16 cellular contexts compared by ENCODE assay signal in genomic region chr10:80173441-80173840, GRCh38. TPM values are rescaled to one million over a fixed set of nuclear protein-coding genes. Genes with fewer than 3 reads are reported as not detected.
A peak's percentile ranks its signal among the peaks of the same experiment; 100 is the strongest.
DNase-seq lines count a peak whose midpoint lies in the region; ATAC-seq, FAIRE-seq and TF ChIP-seq lines count a peak whose summit lies in the region.
"Had no signal": no experiment of that assay in that cellular context is flagged by ENCODE, and none has a peak within 500 bp of the region (broad histone marks: within the 10 kb centered on the region; RNA-seq: fewer than 3 reads in every experiment).

No MANE protein-coding gene starts in this region.

- POLR2A ChIA-PET in CD8-positive, alpha-beta T cell (lab: Charles Lee): no interaction called here

- intact Hi-C loops in CD8-positive, alpha-beta T cell (cut with DNase I, micrococcal nuclease): no loop called here

- peaks cover 45% of the 10 kb centered on the region for H3K4me1 Mint-ChIP-seq in CD8-positive, alpha-beta T cell (ENCODE audit: low read depth)
- H3K4me1 Mint-ChIP-seq in glutamatergic neuron (ENCODE audit: low read depth, unreplicated experiment): peaks cover 3% of the 10 kb centered on the region

- no peak overlapping the region for H2AFZ ChIP-seq in keratinocyte (ENCODE audit: control insufficient read depth, low read length)

- no peaks in the 10 kb centered on the region for H3K27me3 Mint-ChIP-seq in CD8-positive, alpha-beta T cell (ENCODE audit: low read depth)
- peaks cover 6% of the 10 kb centered on the region for H3K27me3 Mint-ChIP-seq in glutamatergic neuron (ENCODE audit: unreplicated experiment)
- H3K27me3 Mint-ChIP-seq: natural killer cell treated with Interleukin-12 subunit alpha and Interleukin-12 subunit beta and Interleukin-15 and Interleukin-18, amount 100 ng/mL, for 72 hours; T-cell had no signal

- CTCF ChIA-PET in CD8-positive, alpha-beta T cell (lab: Charles Lee): interaction anchor here (1.1 to 1.5 kb wide), 3 partner anchors 16 to 30 kb away, joined by 3 to 5 read pairs (median 3); no protein-coding TSS in a partner anchor

- peak overlapping the region; percentile 60 for H3K27ac Mint-ChIP-seq in CD8-positive, alpha-beta T cell
- H3K27ac Mint-ChIP-seq in glutamatergic neuron (ENCODE audit: unreplicated experiment): no peak overlapping the region
- H3K27ac Mint-ChIP-seq: natural killer cell treated with Interleukin-12 subunit alpha and Interleukin-12 subunit beta and Interleukin-15 and Interleukin-18, amount 100 ng/mL, for 72 hours had no signal

- dilution Hi-C loops in keratinocyte (cut with MboI; ENCODE audit: extremely low pct_ligation_motif_present, low sequenced_read_pairs): no loop called here

- H3K4me3 ChIP-seq in CD8-positive, alpha-beta T cell (ENCODE audit: low read depth, low read length): no peak overlapping the region
- H3K4me3 ChIP-seq in keratinocyte (ENCODE audit: control insufficient read depth in 2 of 3, extremely low read depth in 1 of 3, insufficient read depth in 2 of 3, low read depth in 1 of 3, low read length in 3 of 3): no peak overlapping the region
- no peak overlapping the region for H3K4me3 ChIP-seq in WERI-Rb-1 (ENCODE audit: low read depth, low read length)
- H3K4me3 ChIP-seq: BLaER1 had no signal

- no peaks in the 10 kb centered on the region for H3K27me3 ChIP-seq in CD8-positive, alpha-beta T cell (ENCODE audit: insufficient read depth, low read length)
- H3K27me3 ChIP-seq in keratinocyte (ENCODE audit: control insufficient read depth, extremely low read depth, insufficient read depth, low read length) (no peaks in the 10 kb centered on the region), WERI-Rb-1 (ENCODE audit: insufficient read depth, low read depth, severe bottlenecking) (no peaks in the 10 kb centered on the region)
- H3K27me3 ChIP-seq: BLaER1 had no signal

- H3K27ac ChIP-seq in CD8-positive, alpha-beta T cell (ENCODE audit: low read depth, low read length): no peak overlapping the region
- no peak overlapping the region for H3K27ac ChIP-seq in keratinocyte (ENCODE audit: control insufficient read depth, insufficient read depth, low read length)
- no peak overlapping the region for H3K27ac ChIP-seq in WERI-Rb-1
- H3K27ac ChIP-seq: BLaER1 had no signal

- no peak overlapping the region for H3K4me3 Mint-ChIP-seq in CD8-positive, alpha-beta T cell
- H3K4me3 Mint-ChIP-seq in glutamatergic neuron (ENCODE audit: unreplicated experiment): no peak overlapping the region
- H3K4me3 Mint-ChIP-seq: natural killer cell treated with Interleukin-12 subunit alpha and Interleukin-12 subunit beta and Interleukin-15 and Interleukin-18, amount 100 ng/mL, for 72 hours; T-cell had no signal

- H3K4me1 ChIP-seq in CD8-positive, alpha-beta T cell (ENCODE audit: insufficient read depth, low read length): peaks cover 15% of the 10 kb centered on the region
- H3K4me1 ChIP-seq in keratinocyte (ENCODE audit: control insufficient read depth, extremely low read depth, insufficient read depth, low read length): peaks cover 22% of the 10 kb centered on the region

- H4K20me1 ChIP-seq in keratinocyte (ENCODE audit: control insufficient read depth, extremely low read depth, insufficient read depth, low read length): peaks cover 6% of the 10 kb centered on the region

- no peak overlapping the region for H3K9ac ChIP-seq in keratinocyte (ENCODE audit: control insufficient read depth, extremely low read depth, insufficient read depth, low read length)
- H3K9ac ChIP-seq: BLaER1 had no signal

- no peaks in the 10 kb centered on the region for H3K9me1 ChIP-seq in keratinocyte (ENCODE audit: control insufficient read depth, extremely low read depth, insufficient read depth, low read length)

- no peaks in the 10 kb centered on the region for H3K9me3 Mint-ChIP-seq in CD8-positive, alpha-beta T cell
- peaks cover 13% of the 10 kb centered on the region for H3K9me3 Mint-ChIP-seq in glutamatergic neuron (ENCODE audit: unreplicated experiment)
- H3K9me3 Mint-ChIP-seq: natural killer cell treated with Interleukin-12 subunit alpha and Interleukin-12 subunit beta and Interleukin-15 and Interleukin-18, amount 100 ng/mL, for 72 hours; T-cell had no signal

- no peak for DNase-seq in CD8-positive, alpha-beta T cell
- peak; percentile 33 for DNase-seq in DMS79 (lab: John Stamatoyannopoulos, UW)
- peak; percentile 72 for DNase-seq in NCI-H345 treated with DMSO at 0.1 percent for 48 hours (lab: John Stamatoyannopoulos, UW; ENCODE audit: unreplicated experiment)
- DNase-seq in keratinocyte (ENCODE audit: low read depth, low spot score): no peak
- no peak for DNase-seq in WERI-Rb-1
- no peak for DNase-seq in glutamatergic neuron
- no peak for DNase-seq in AG08395 (ENCODE audit: low spot score)
- DNase-seq: activated CD4-positive, CD25-positive, alpha-beta regulatory T cell treated with anti-CD3 and anti-CD28 coated beads, Interleukin-2, amount 50 U/mL, for 72 hours; GDM1; NCI-H1048; retina; T-cell had no signal

- peaks cover 58% of the 10 kb centered on the region for H3K36me3 Mint-ChIP-seq in CD8-positive, alpha-beta T cell
- no peaks in the 10 kb centered on the region for H3K36me3 Mint-ChIP-seq in glutamatergic neuron (ENCODE audit: unreplicated experiment)
- H3K36me3 Mint-ChIP-seq: natural killer cell treated with Interleukin-12 subunit alpha and Interleukin-12 subunit beta and Interleukin-15 and Interleukin-18, amount 100 ng/mL, for 72 hours had no signal

- peak; percentile 63 for FAIRE-seq in keratinocyte (lab: Jason Lieb, UNC)

- no peak for TF ChIP-seq CTCF in CD8-positive, alpha-beta T cell (IDR thresholded peaks at IDR 0.05)
- TF ChIP-seq CTCF in keratinocyte (optimal IDR thresholded peaks at IDR 0.05 in 1 of 3, IDR thresholded peaks at IDR 0.05 in 1 of 3, conservative IDR thresholded peaks at IDR 0.05 in 1 of 3; ENCODE audit: extremely low read depth in 1 of 3, insufficient read depth in 2 of 3, low read length in 3 of 3) (no peak), WERI-Rb-1 (IDR thresholded peaks at IDR 0.05; ENCODE audit: low read depth, low read length) (no peak), glutamatergic neuron (IDR thresholded peaks at IDR 0.05; ENCODE audit: partially characterized antibody, unreplicated experiment) (no peak)

- H3K4me2 ChIP-seq in keratinocyte (ENCODE audit: control insufficient read depth, extremely low read depth, insufficient read depth, low read depth, low read length): no peak overlapping the region
- H3K4me2 ChIP-seq: BLaER1 had no signal

- peaks cover 17% of the 10 kb centered on the region for H3K79me2 ChIP-seq in keratinocyte (ENCODE audit: control insufficient read depth, insufficient read depth, low read length)

- H3K9me3 ChIP-seq in CD8-positive, alpha-beta T cell (ENCODE audit: low read length): no peaks in the 10 kb centered on the region
- no peaks in the 10 kb centered on the region for H3K9me3 ChIP-seq in keratinocyte (ENCODE audit: control insufficient read depth, low read depth, low read length)
- no peaks in the 10 kb centered on the region for H3K9me3 ChIP-seq in WERI-Rb-1 (ENCODE audit: severe bottlenecking)
- H3K9me3 ChIP-seq: BLaER1 had no signal

- no peak for ATAC-seq in CD8-positive, alpha-beta T cell
- ATAC-seq in HG02642 (IDR thresholded peaks at IDR 0.05; ENCODE audit: poor library complexity, unreplicated experiment): no peak
- ATAC-seq: natural killer cell treated with Interleukin-12 subunit alpha and Interleukin-12 subunit beta and Interleukin-15 and Interleukin-18, amount 100 ng/mL, for 72 hours; T-cell had no signal

- peaks cover 34% of the 10 kb centered on the region for H3K36me3 ChIP-seq in CD8-positive, alpha-beta T cell (ENCODE audit: insufficient read depth, low read length)
- H3K36me3 ChIP-seq in keratinocyte (ENCODE audit: control insufficient read depth in 2 of 2, extremely low read depth in 1 of 2, insufficient read depth in 2 of 2, low read length in 2 of 2): peaks cover 11 to 15% of the 10 kb centered on the region in 2 experiments
- H3K36me3 ChIP-seq in WERI-Rb-1: peaks cover 3% of the 10 kb centered on the region; the same call in 1 of the 2 replicates

RNA-seq across cellular contexts. Expression of gene ANXA11, which starts 31.9 kb away (rescaled TPM):
- total RNA-seq in CD8-positive, alpha-beta T cell: 100 to 1,000 TPM; 136 to 141 TPM
- polyA plus RNA-seq in keratinocyte: 69.7 to 97.9 TPM (median 93.9 TPM) in 3 replicates
- 91.9 TPM for polyA plus RNA-seq in keratinocyte (2011; ENCODE audit: low read depth)
- polyA plus RNA-seq in keratinocyte (2011; cell fraction: cytosol; rRNA removed): 74.0 and 78.2 TPM in 2 replicates
- 57.5 and 68.2 TPM in 2 replicates for polyA plus RNA-seq in keratinocyte (2011; cell fraction: nucleus; rRNA removed)
- polyA plus RNA-seq in keratinocyte (2012; ENCODE audit: low replicate concordance): 208 and 241 TPM in 2 replicates
- polyA minus RNA-seq in keratinocyte: 70.1 to 90.2 TPM (median 79.3 TPM) in 3 replicates
- polyA minus RNA-seq in keratinocyte (2011; cell fraction: cytosol; rRNA and poly(A)+ RNA removed): 112 TPM
- polyA minus RNA-seq in keratinocyte (2011; cell fraction: nucleus; rRNA and poly(A)+ RNA removed): 30.8 and 36.9 TPM in 2 replicates
- 2.3 TPM for total RNA-seq in glutamatergic neuron (ENCODE audit: unreplicated experiment)

RNA-seq across cellular contexts. Expression of gene PLAC9, which starts 40.9 kb away (rescaled TPM):
- not detected for total RNA-seq in CD8-positive, alpha-beta T cell
- 0.39 to 0.70 TPM in 2 of 3 replicates, not detected in the other for polyA plus RNA-seq in keratinocyte
- polyA plus RNA-seq in keratinocyte (2011; ENCODE audit: low read depth): not detected
- polyA plus RNA-seq in keratinocyte (2011; cell fraction: cytosol; rRNA removed): 0.18 and 0.68 TPM in 2 replicates
- not detected in 2 replicates for polyA plus RNA-seq in keratinocyte (2011; cell fraction: nucleus; rRNA removed)
- polyA plus RNA-seq in keratinocyte (2012; ENCODE audit: low replicate concordance): 0.21 and 1.5 TPM in 2 replicates
- not detected in 3 replicates for polyA minus RNA-seq in keratinocyte
- not detected for polyA minus RNA-seq in keratinocyte (2011; cell fraction: cytosol; rRNA and poly(A)+ RNA removed)
- polyA minus RNA-seq in keratinocyte (2011; cell fraction: nucleus; rRNA and poly(A)+ RNA removed): not detected in 2 replicates
- total RNA-seq in glutamatergic neuron (ENCODE audit: unreplicated experiment): not detected
- total RNA-seq: H4; natural killer cell treated with Interleukin-12 subunit alpha and Interleukin-12 subunit beta and Interleukin-15 and Interleukin-18, amount 100 ng/mL, for 72 hours; T-cell had no signal

Comparison
In these comparisons a context has a peak if more than half of its experiments do, and no peak if none do; other contexts are left out.
1. DNase-seq: peak in DMS79 (single experiment) and NCI-H345 treated with DMSO at 0.1 percent for 48 hours (single experiment); none in CD8-positive, alpha-beta T cell (0 of 7), keratinocyte (single experiment), WERI-Rb-1 (single experiment), glutamatergic neuron (single experiment) and AG08395 (single experiment).
2. RNA of gene ANXA11, which starts 31.9 kb away (total RNA-seq): 136 to 141 TPM in CD8-positive, alpha-beta T cell; 2.3 TPM in glutamatergic neuron (single experiment); every median in the first group is over 10 times any median in the second.